ENCODE assay signal across 18 cellular contexts in the genomic region with DNA sequence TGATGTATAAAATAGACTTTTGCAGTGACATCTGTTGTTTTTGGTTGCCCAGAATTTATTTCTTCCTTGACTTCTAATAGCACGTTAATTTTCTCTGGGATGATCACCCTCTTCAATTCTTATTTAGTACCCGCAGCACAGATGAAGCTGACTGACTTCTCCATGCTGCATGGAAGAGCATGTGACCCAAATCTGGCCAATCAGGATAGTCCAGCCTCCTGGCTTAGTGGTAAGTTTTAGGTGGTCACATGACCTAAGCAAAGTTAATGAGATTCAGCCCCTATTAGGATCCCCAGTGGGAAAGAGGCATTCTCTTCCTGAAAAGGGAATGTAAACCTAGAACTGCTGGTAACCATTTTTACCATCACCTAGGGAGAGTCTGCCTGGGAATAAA. TPM values are rescaled to one million over a fixed set of nuclear protein-coding genes. Genes with fewer than 3 reads are reported as not detected.
DNase-seq lines count a peak whose midpoint lies in the region; ATAC-seq, FAIRE-seq and TF ChIP-seq lines count a peak whose summit lies in the region.
"Had no signal": no experiment of that assay in that cellular context is flagged by ENCODE, and none has a peak within 500 bp of the region (broad histone marks: within the 10 kb centered on the region; RNA-seq: fewer than 3 reads in every experiment).

No MANE protein-coding gene starts in this region.

- no TSS peak for BruUV-seq in A673 (replicated peaks; lab: Mats Ljungman, UMichigan)

- peak; percentile 55 for DNase-seq in A673 (ENCODE audit: low spot score)
- no peak for DNase-seq in H1 (ENCODE audit: low read depth in 1 of 2, low spot score in 2 of 2)
- DNase-seq in neural progenitor cell (ENCODE audit: low spot score) = peak; percentile 8
- no peak for DNase-seq in NCI-H2196 treated with DMSO at 0.1 percent for 48 hours (lab: John Stamatoyannopoulos, UW; ENCODE audit: unreplicated experiment)
- DNase-seq in activated naive CD4-positive, alpha-beta T cell treated with anti-CD3 and anti-CD28 coated beads, Interleukin-2, amount 50 U/mL, for 72 hours (ENCODE audit: low spot score in 2 of 2) = no peak
- DNase-seq: ACHN; BE2C; CD4-positive, alpha-beta memory T cell; EL; Kasumi-1; NCI-H2029 treated with DMSO at 0.1 percent for 48 hours; NCI-H2227 treated with DMSO at 0.1 percent for 48 hours; NCI-H524 treated with DMSO at 0.1 percent for 48 hours; NK-92 treated with Interleukin-12 subunit alpha and Interleukin-12 subunit beta, amount 100 ng/mL, for 24 hours had no signal

- H4K20me1 ChIP-seq in H1 (replicated peaks in 1 of 2; ENCODE audit: control insufficient read depth in 1 of 2, insufficient read depth in 2 of 2, low read length in 2 of 2) (no peaks in the 10 kb centered on the region), neural progenitor cell (ENCODE audit: low read depth) (no peaks in the 10 kb centered on the region)

- FAIRE-seq in H1 (lab: Jason Lieb, UNC) = peak; percentile 79

- no peak overlapping the region for H3K23ac ChIP-seq in H1 (ENCODE audit: insufficient read length)

- H3K27me3 Mint-ChIP-seq in neural progenitor cell (ENCODE audit: insufficient read depth, low read depth) = peaks cover 1% of the 10 kb centered on the region
- H3K27me3 Mint-ChIP-seq: CD4-positive, alpha-beta memory T cell had no signal

- no peak for TF ChIP-seq POLR2A in H1 (IDR thresholded peaks at IDR 0.05; ENCODE audit: control extremely low read depth in 1 of 2, low read depth in 2 of 2, low read length in 2 of 2)

- WGBS in H1 (ENCODE audit: extremely low coverage in 1 of 2, insufficient coverage in 1 of 2, insufficient read length in 1 of 2, insufficient replicate concordance in 2 of 2, low coverage in 1 of 2, low lambda C conversion rate in 2 of 2, missing lambda C conversion rate in 1 of 2), 2 experiments = 91% methylated on average over 2 of the region's 2 CpGs; no CpG with 5 or more reads in 1 of the 2 experiments

- no peak overlapping the region for H4K5ac ChIP-seq in H1 (ENCODE audit: insufficient read length, low read depth, low read length)

- no peak overlapping the region for H3K56ac ChIP-seq in H1 (replicated peaks; ENCODE audit: insufficient read length, low read depth, low read length)

- no peak for ATAC-seq in HG03442 (IDR thresholded peaks at IDR 0.05; ENCODE audit: unreplicated experiment)
- no peak for ATAC-seq in activated naive CD4-positive, alpha-beta T cell treated with anti-CD3 and anti-CD28 coated beads, Interleukin-2, amount 50 U/mL, for 72 hours

- H3K9me3 ChIP-seq in A673 (ENCODE audit: low read depth, low read length, poor library complexity, severe bottlenecking) (no peaks in the 10 kb centered on the region), H1 (ENCODE audit: insufficient read depth in 2 of 2, low read depth in 1 of 2, low read length in 1 of 2) (no peaks in the 10 kb centered on the region), neural progenitor cell (ENCODE audit: low read depth) (no peaks in the 10 kb centered on the region)
- H3K9me3 ChIP-seq: BE2C, HAP-1, SJSA1 had no signal

- no peak overlapping the region for H3K18ac ChIP-seq in H1 (ENCODE audit: extremely low read depth, low read length)

- peaks cover 30% of the 10 kb centered on the region for H3K4me1 Mint-ChIP-seq in neural progenitor cell
- H3K4me1 Mint-ChIP-seq: CD4-positive, alpha-beta memory T cell had no signal

- no peak overlapping the region for H3K9ac ChIP-seq in H1 (replicated peaks in 1 of 4; ENCODE audit: extremely low read depth in 1 of 4, low read depth in 3 of 4, low read length in 3 of 4)
- no peak overlapping the region for H3K9ac ChIP-seq in neural progenitor cell

- H3K4me3 ChIP-seq in A673 (ENCODE audit: low read depth, low read length, poor library complexity, severe bottlenecking) (no peak overlapping the region), H1 (ENCODE audit: extremely low read depth in 1 of 4, insufficient read depth in 2 of 4, low read depth in 3 of 4, low read length in 4 of 4) (no peak overlapping the region), neural progenitor cell (no peak overlapping the region)
- H3K4me3 ChIP-seq: HAP-1, SJSA1 had no signal

- H3K36me3 ChIP-seq in A673 (ENCODE audit: insufficient read depth, low read length, poor library complexity, severe bottlenecking) (no peaks in the 10 kb centered on the region), H1 (ENCODE audit: control insufficient read depth in 2 of 4, insufficient read depth in 4 of 4, low read length in 3 of 4) (no peaks in the 10 kb centered on the region), neural progenitor cell (no peaks in the 10 kb centered on the region)
- H3K36me3 ChIP-seq: BE2C, HAP-1, SJSA1 had no signal

- H3K79me2 ChIP-seq in H1 (ENCODE audit: control insufficient read depth in 1 of 2, insufficient read depth in 2 of 2, low read length in 2 of 2) (no peaks in the 10 kb centered on the region), neural progenitor cell (ENCODE audit: low read depth) (no peaks in the 10 kb centered on the region)

- H3K4me3 Mint-ChIP-seq in neural progenitor cell = no peak overlapping the region
- H3K4me3 Mint-ChIP-seq: CD4-positive, alpha-beta memory T cell had no signal

- H2AFZ ChIP-seq in H1 (ENCODE audit: low read length) = 0 out of 2 replicates have a peak overlapping the region, but pooled peaks have one; percentile 21
- H2AFZ ChIP-seq in neural progenitor cell (replicated peaks) = no peak overlapping the region

- TF ChIP-seq CTCF in A673 (conservative IDR thresholded peaks at IDR 0.05; ENCODE audit: low read depth, low read length) = no peak
- TF ChIP-seq CTCF in H1 (IDR thresholded peaks at IDR 0.05; ENCODE audit: control extremely low read depth in 1 of 3, insufficient read depth in 1 of 3, low read depth in 1 of 3, low read length in 3 of 3) = no peak
- TF ChIP-seq CTCF in neural progenitor cell (IDR thresholded peaks at IDR 0.05) = no peak

- H2BK15ac ChIP-seq in H1 (ENCODE audit: low read length) = no peak overlapping the region

- H3F3A ChIP-seq in neural progenitor cell (ENCODE audit: low read depth) = peaks cover 11% of the 10 kb centered on the region

- TF ChIP-seq RAD21 in Ishikawa (IDR thresholded peaks at IDR 0.05; ENCODE audit: low read depth) = no peak
- no peak for TF ChIP-seq RAD21 in H1 (IDR thresholded peaks at IDR 0.05 in 1 of 2, conservative IDR thresholded peaks at IDR 0.05 in 1 of 2; ENCODE audit: low read depth in 2 of 2, low read length in 2 of 2)

- H3K23me2 ChIP-seq in H1 (ENCODE audit: low read depth, low read length) = no peaks in the 10 kb centered on the region

- no peaks in the 10 kb centered on the region for H3K79me1 ChIP-seq in H1 (ENCODE audit: low read depth, low read length)

- no peak overlapping the region for H2BK12ac ChIP-seq in H1 (ENCODE audit: low read depth, low read length)

- CTCF ChIA-PET in A673 (lab: Charles Lee) = interaction anchor here (0.6 to 2.4 kb wide), 2 partner anchors 12 to 14 kb away, joined by 9 to 11 read pairs; a partner anchor contains a TSS
- CTCF ChIA-PET in H1 (lab: Charles Lee; ENCODE audit: partially characterized antibody) = interaction anchor here (2.6 to 3.4 kb wide), 2 partner anchors 12 to 15 kb away, joined by 5 to 24 read pairs; a partner anchor contains a TSS

- H3K36me3 Mint-ChIP-seq in neural progenitor cell = no peaks in the 10 kb centered on the region
- no peaks in the 10 kb centered on the region for H3K36me3 Mint-ChIP-seq in activated naive CD4-positive, alpha-beta T cell treated with anti-CD3 and anti-CD28 coated beads, Interleukin-2, amount 50 U/mL, for 72 hours
- H3K36me3 Mint-ChIP-seq: CD4-positive, alpha-beta memory T cell had no signal

- no peaks in the 10 kb centered on the region for H3K27me3 ChIP-seq in A673 (replicated peaks; ENCODE audit: insufficient read depth, low read depth, low read length, poor library complexity)
- no peaks in the 10 kb centered on the region for H3K27me3 ChIP-seq in H1 (replicated peaks in 1 of 4; ENCODE audit: control insufficient read depth in 3 of 4, extremely low read depth in 1 of 4, insufficient read depth in 3 of 4, low read length in 3 of 4)
- no peaks in the 10 kb centered on the region for H3K27me3 ChIP-seq in neural progenitor cell
- H3K27me3 ChIP-seq: BE2C, SJSA1 had no signal

- H2BK5ac ChIP-seq in H1 (ENCODE audit: low read depth, low read length) = no peak overlapping the region

- intact Hi-C loops in A673 (cut with micrococcal nuclease; ENCODE audit: unreplicated experiment) = no loop called here

- H3K27ac Mint-ChIP-seq in neural progenitor cell = no peak overlapping the region
- no peak overlapping the region for H3K27ac Mint-ChIP-seq in activated naive CD4-positive, alpha-beta T cell treated with anti-CD3 and anti-CD28 coated beads, Interleukin-2, amount 50 U/mL, for 72 hours
- H3K27ac Mint-ChIP-seq: CD4-positive, alpha-beta memory T cell had no signal

- H3K9me3 Mint-ChIP-seq in neural progenitor cell = no peaks in the 10 kb centered on the region
- no peaks in the 10 kb centered on the region for H3K9me3 Mint-ChIP-seq in activated naive CD4-positive, alpha-beta T cell treated with anti-CD3 and anti-CD28 coated beads, Interleukin-2, amount 50 U/mL, for 72 hours
- H3K9me3 Mint-ChIP-seq: CD4-positive, alpha-beta memory T cell had no signal

- no peak overlapping the region for H2BK120ac ChIP-seq in H1 (replicated peaks; ENCODE audit: low read depth, low read length)

- H4K91ac ChIP-seq in H1 (replicated peaks; ENCODE audit: insufficient read length, low read length) = no peak overlapping the region

- H2BK20ac ChIP-seq in H1 (ENCODE audit: low read length) = no peak overlapping the region

- H3K4ac ChIP-seq in H1 (replicated peaks; ENCODE audit: insufficient read length, low read depth, low read length) = no peak overlapping the region

- H4K8ac ChIP-seq in H1 (ENCODE audit: extremely low read depth, insufficient read depth, low read length) = no peak overlapping the region

- POLR2A ChIA-PET in A673 (lab: Charles Lee; ENCODE audit: low non-redundant PET) (interaction anchor here (0.6 kb wide), 1 partner anchor 168 kb away, joined by 3 read pairs; no protein-coding TSS in a partner anchor), H1 (lab: Charles Lee; ENCODE audit: partially characterized antibody) (interaction anchor here (4.8 kb wide), 1 partner anchor 14 kb away, joined by 16 read pairs; a partner anchor contains a TSS)

- no peaks in the 10 kb centered on the region for H3K4me1 ChIP-seq in A673 (ENCODE audit: insufficient read depth, low read length, poor library complexity, severe bottlenecking)
- peaks cover 0 to 2% (median 0%) of the 10 kb centered on the region in 4 experiments; a peak in 3 of 7 replicates for H3K4me1 ChIP-seq in H1 (replicated peaks in 1 of 4; ENCODE audit: control insufficient read depth in 3 of 4, insufficient read depth in 4 of 4, low read length in 3 of 4)
- peaks cover 5% of the 10 kb centered on the region for H3K4me1 ChIP-seq in neural progenitor cell
- H3K4me1 ChIP-seq: BE2C, HAP-1, SJSA1 had no signal

- no peak overlapping the region for H3K27ac ChIP-seq in A673 (ENCODE audit: low read depth, low read length, poor library complexity, severe bottlenecking)
- no peak overlapping the region for H3K27ac ChIP-seq in H1 (ENCODE audit: low read depth, low read length)
- H3K27ac ChIP-seq in neural progenitor cell = no peak overlapping the region
- H3K27ac ChIP-seq: SJSA1 had no signal

- no peak overlapping the region for H3K14ac ChIP-seq in H1 (ENCODE audit: insufficient read length)

- no peak for TF ChIP-seq EP300 in Ishikawa (IDR thresholded peaks at IDR 0.05; ENCODE audit: borderline replicate concordance)
- no peak for TF ChIP-seq EP300 in H1 (IDR thresholded peaks at IDR 0.05; ENCODE audit: borderline replicate concordance in 1 of 2, low read depth in 2 of 2, low read length in 2 of 2)

- no peak overlapping the region for H2AK5ac ChIP-seq in H1 (ENCODE audit: low read depth, low read length)

- H3K4me2 ChIP-seq in H1 (ENCODE audit: insufficient read depth in 1 of 2, low read depth in 2 of 2, low read length in 2 of 2) (no peak overlapping the region), neural progenitor cell (no peak overlapping the region)

RNA-seq across cellular contexts. Expression of a gene that starts 13.8 kb away (rescaled TPM):
- total RNA-seq in A673 (2021) (7.6 and 9.0 TPM in 2 replicates), neural progenitor cell (ENCODE audit: low replicate concordance) (14.3 and 18.2 TPM in 2 replicates)
- 13.0 and 14.7 TPM in 2 replicates for total RNA-seq in H1 (2021; fragmentation: NEBNext Ultra II Directional; extraction: Animal tissue kit (Norgen Biotek cat#: 25700))
- 7.4 and 8.0 TPM in 2 replicates for polyA plus RNA-seq in H1 (2011; rRNA removed)
- 11.8 TPM for polyA plus RNA-seq in H1 (2011; cell fraction: cytosol; rRNA removed)
- polyA plus RNA-seq in H1 (2011; cell fraction: nucleus; rRNA removed) = 13.3 TPM
- 8.4 to 11.7 TPM (median 9.4 TPM) in 4 replicates for polyA plus RNA-seq in H1 (2012, experiment 1 of 2)
- 3.6 TPM for polyA plus RNA-seq in H1 (2012, experiment 2 of 2)
- 11.2 TPM for polyA plus RNA-seq in H1 (2013, experiment 1 of 2)
- 10.3 TPM for polyA plus RNA-seq in H1 (2013, experiment 2 of 2)
- 6.7 and 8.9 TPM in 2 replicates for polyA minus RNA-seq in H1 (2011; rRNA and poly(A)+ RNA removed)
- polyA minus RNA-seq in H1 (2011; cell fraction: cytosol; rRNA and poly(A)+ RNA removed) = 7.4 TPM
- polyA minus RNA-seq in H1 (2011; cell fraction: nucleus; rRNA and poly(A)+ RNA removed) = 9.8 TPM
- 10 to 100 TPM in 1 of 2 donors, 1 to 10 TPM in 1; 7.4 to 15.3 TPM for total RNA-seq in activated naive CD4-positive, alpha-beta T cell treated with anti-CD3 and anti-CD28 coated beads, Interleukin-2, amount 50 U/mL, for 72 hours

RNA-seq across cellular contexts. Expression of a gene that starts 54.5 kb away (rescaled TPM):
- total RNA-seq in A673 (2021) (95.9 and 102 TPM in 2 replicates), neural progenitor cell (ENCODE audit: low replicate concordance) (61.4 and 79.5 TPM in 2 replicates)
- total RNA-seq in H1 (2021; fragmentation: NEBNext Ultra II Directional; extraction: Animal tissue kit (Norgen Biotek cat#: 25700)) = 67.8 and 70.4 TPM in 2 replicates
- polyA plus RNA-seq in H1 (2011; rRNA removed) = 16.4 and 22.8 TPM in 2 replicates
- 47.1 TPM for polyA plus RNA-seq in H1 (2011; cell fraction: cytosol; rRNA removed)
- 14.7 TPM for polyA plus RNA-seq in H1 (2011; cell fraction: nucleus; rRNA removed)
- polyA plus RNA-seq in H1 (2012, experiment 1 of 2) = 44.9 to 67.6 TPM (median 56.7 TPM) in 4 replicates
- 35.2 TPM for polyA plus RNA-seq in H1 (2012, experiment 2 of 2)
- polyA plus RNA-seq in H1 (2013, experiment 1 of 2) = 112 TPM
- polyA plus RNA-seq in H1 (2013, experiment 2 of 2) = 112 TPM
- polyA minus RNA-seq in H1 (2011; rRNA and poly(A)+ RNA removed) = 1.9 and 2.5 TPM in 2 replicates
- 9.1 TPM for polyA minus RNA-seq in H1 (2011; cell fraction: cytosol; rRNA and poly(A)+ RNA removed)
- 9.7 TPM for polyA minus RNA-seq in H1 (2011; cell fraction: nucleus; rRNA and poly(A)+ RNA removed)
- total RNA-seq in activated naive CD4-positive, alpha-beta T cell treated with anti-CD3 and anti-CD28 coated beads, Interleukin-2, amount 50 U/mL, for 72 hours = 10 to 100 TPM; 62.8 to 75.0 TPM

Comparison
In these comparisons a context has a peak if more than half of its experiments do, and no peak if none do; other contexts are left out.
1. DNase-seq: peak in A673 (single experiment) and neural progenitor cell (single experiment); none in H1 (0 of 2), NCI-H2196 treated with DMSO at 0.1 percent for 48 hours (single experiment) and activated naive CD4-positive, alpha-beta T cell treated with anti-CD3 and anti-CD28 coated beads, Interleukin-2, amount 50 U/mL, for 72 hours (0 of 2).